Comparison of ENCODE assay signal across 8 cellular contexts in the genomic region with DNA sequence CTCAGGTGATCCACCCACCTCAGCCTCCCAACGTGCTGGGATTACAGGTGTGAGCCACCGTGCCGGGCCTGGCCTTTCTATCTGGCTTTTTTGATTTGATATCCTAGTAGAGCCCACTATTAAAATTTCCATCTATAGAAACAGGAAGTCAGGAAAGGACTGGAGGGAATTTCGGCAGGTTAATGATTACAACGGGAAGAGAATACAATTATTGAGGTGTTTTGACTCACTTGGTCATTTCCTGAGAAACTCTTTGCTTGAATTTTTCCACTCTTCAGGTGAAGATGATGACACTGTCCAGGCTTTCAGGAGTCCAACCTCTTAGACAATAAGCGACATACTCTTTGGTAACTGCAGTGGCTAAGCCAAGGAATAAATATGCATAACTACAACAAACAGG. TPM values are rescaled to one million over a fixed set of nuclear protein-coding genes. Genes with fewer than 3 reads are reported as not detected.
DNase-seq lines count a peak whose midpoint lies in the region; ATAC-seq and TF ChIP-seq lines count a peak whose summit lies in the region.

No MANE protein-coding gene starts in this region.

- ATAC-seq in left lung (no peak), thoracic aorta (ENCODE audit: insufficient number of reproducible peaks, low FRiP score, low read depth) (no peak), GM18870 (IDR thresholded peaks at IDR 0.05; ENCODE audit: unreplicated experiment) (no peak)

- H3K27me3 ChIP-seq in ascending aorta (no peaks in the 10 kb centered on the region), left lung (no peaks in the 10 kb centered on the region), thoracic aorta (replicated peaks; ENCODE audit: insufficient read depth) (no peaks in the 10 kb centered on the region)

- TF ChIP-seq CTCF in ascending aorta (IDR thresholded peaks at IDR 0.05), result no peak
- TF ChIP-seq CTCF in left lung (IDR thresholded peaks at IDR 0.05), result no peak
- TF ChIP-seq CTCF in thoracic aorta (IDR thresholded peaks at IDR 0.05), result no peak

- peak overlapping the region; percentile 95 to 97 for H3K27ac ChIP-seq in ascending aorta
- H3K27ac ChIP-seq in left lung, result peak overlapping the region; percentile 97
- H3K27ac ChIP-seq in thoracic aorta, result peak overlapping the region; percentile 96 to 99

- intact Hi-C loops in ascending aorta (cut with DNase I), result loop anchor here (2.0 to 10.0 kb wide), 3 partner anchors 89 to 432 kb away; no protein-coding TSS in a partner anchor
- intact Hi-C loops in left lung (cut with DNase I), result loop anchor here in 1 of 2 donors (10.0 kb wide), 1 partner anchor 212 kb away; no protein-coding TSS in a partner anchor

- peaks cover 0 to 7% of the 10 kb centered on the region in 2 donors for H3K4me1 ChIP-seq in ascending aorta
- H3K4me1 ChIP-seq in left lung, result peaks cover 6 to 38% of the 10 kb centered on the region in 2 donors
- H3K4me1 ChIP-seq in thoracic aorta (ENCODE audit: control insufficient read depth in 1 of 2, low read depth in 2 of 2), result peaks cover 18 to 35% of the 10 kb centered on the region in 2 donors

- H3K36me3 ChIP-seq in ascending aorta (no peaks in the 10 kb centered on the region), left lung (no peaks in the 10 kb centered on the region), thoracic aorta (no peaks in the 10 kb centered on the region)

- no peak for DNase-seq in activated CD4-positive, alpha-beta T cell treated with anti-CD3 and anti-CD28 coated beads, Interleukin-2, amount 10 ng/mL, durations not matched to agents 7 days and 5 days
- DNase-seq in activated CD4-positive, alpha-beta T cell treated with anti-CD3 and anti-CD28 coated beads for 48 hours, result no peak
- DNase-seq in ascending aorta (ENCODE audit: low spot score in 2 of 2), result no peak
- DNase-seq in left lung, result no peak
- DNase-seq in thoracic aorta (ENCODE audit: low spot score), result no peak
- no peak for DNase-seq in stimulated activated CD4-positive, alpha-beta T cell treated with anti-CD3 and anti-CD28 coated beads, Interleukin-15, amount 100 ng/mL, for 24 hours
- DNase-seq in NOMO-1 treated with DMSO at 0.1 percent for 48 hours (lab: John Stamatoyannopoulos, UW; ENCODE audit: unreplicated experiment), result no peak

- H3K9me3 ChIP-seq in ascending aorta (no peaks in the 10 kb centered on the region), left lung (no peaks in the 10 kb centered on the region), thoracic aorta (no peaks in the 10 kb centered on the region)

- peaks cover 3% of the 10 kb centered on the region for H3K9me3 Mint-ChIP-seq in activated CD4-positive, alpha-beta T cell treated with anti-CD3 and anti-CD28 coated beads, Interleukin-2, amount 10 ng/mL, durations not matched to agents 7 days and 5 days

- H3K27ac Mint-ChIP-seq in activated CD4-positive, alpha-beta T cell treated with anti-CD3 and anti-CD28 coated beads, Interleukin-2, amount 10 ng/mL, durations not matched to agents 7 days and 5 days, result no peak overlapping the region

- H3K36me3 Mint-ChIP-seq in activated CD4-positive, alpha-beta T cell treated with anti-CD3 and anti-CD28 coated beads, Interleukin-2, amount 10 ng/mL, durations not matched to agents 7 days and 5 days (ENCODE audit: low read depth), result no peaks in the 10 kb centered on the region

- H3K4me1 Mint-ChIP-seq in activated CD4-positive, alpha-beta T cell treated with anti-CD3 and anti-CD28 coated beads, Interleukin-2, amount 10 ng/mL, durations not matched to agents 7 days and 5 days, result peaks cover 51% of the 10 kb centered on the region

- H3K4me3 ChIP-seq in ascending aorta, result peak overlapping the region; percentile 72 to 93
- H3K4me3 ChIP-seq in left lung, result peak overlapping the region; percentile 71 to 76
- H3K4me3 ChIP-seq in thoracic aorta, result peak overlapping the region; percentile 87

- POLR2A ChIA-PET in activated CD4-positive, alpha-beta T cell treated with anti-CD3 and anti-CD28 coated beads, Interleukin-2, amount 10 ng/mL, durations not matched to agents 7 days and 5 days (lab: Charles Lee), result no interaction called here

- CTCF ChIA-PET in activated CD4-positive, alpha-beta T cell treated with anti-CD3 and anti-CD28 coated beads, Interleukin-2, amount 10 ng/mL, durations not matched to agents 7 days and 5 days (lab: Charles Lee), result interaction anchor here (0.8 to 3.3 kb wide), 3 partner anchors 13 to 89 kb away, joined by 3 to 9 read pairs (median 4); no protein-coding TSS in a partner anchor

- H3K27me3 Mint-ChIP-seq in activated CD4-positive, alpha-beta T cell treated with anti-CD3 and anti-CD28 coated beads, Interleukin-2, amount 10 ng/mL, durations not matched to agents 7 days and 5 days, result no peaks in the 10 kb centered on the region

- peak overlapping the region; percentile 98 for H3K4me3 Mint-ChIP-seq in activated CD4-positive, alpha-beta T cell treated with anti-CD3 and anti-CD28 coated beads, Interleukin-2, amount 10 ng/mL, durations not matched to agents 7 days and 5 days

RNA-seq across cellular contexts. Expression of gene MKLN1, which starts 1.1 kb away (rescaled TPM):
- total RNA-seq in activated CD4-positive, alpha-beta T cell treated with anti-CD3 and anti-CD28 coated beads, Interleukin-2, amount 10 ng/mL, durations not matched to agents 7 days and 5 days, result 10 to 100 TPM; 36.8 to 40.1 TPM
- total RNA-seq in ascending aorta (18.0 TPM), left lung (10 to 100 TPM; 43.9 to 49.0 TPM), thoracic aorta (10 to 100 TPM; 56.7 to 82.4 TPM)
